In the genomic region with DNA sequence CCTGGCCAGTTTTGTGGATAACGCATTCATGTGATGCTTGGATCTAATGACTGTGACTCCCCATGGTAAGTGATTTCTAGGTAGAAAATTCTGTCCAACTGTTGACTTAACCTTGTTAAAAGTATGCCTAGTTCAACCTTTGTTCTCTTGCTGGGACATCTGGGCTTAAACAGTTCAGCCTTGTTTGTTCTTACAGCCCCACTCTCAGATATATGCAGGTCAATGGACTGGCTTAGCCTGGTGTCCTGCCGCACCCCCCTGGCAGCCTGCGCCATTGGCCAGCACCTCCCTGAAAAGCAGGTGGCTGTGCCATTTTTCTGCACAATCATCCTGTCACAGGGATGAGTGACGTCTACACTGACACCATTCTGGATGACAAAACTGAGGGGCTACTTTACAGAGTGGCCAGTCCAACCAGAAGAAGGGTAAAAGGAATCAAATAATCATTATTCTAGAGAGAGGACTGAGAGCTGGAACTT, we compare ENCODE assay signal across 19 cellular contexts.
DNase-seq lines count a peak whose midpoint lies in the region; ATAC-seq and TF ChIP-seq lines count a peak whose summit lies in the region.
"Had no signal": no experiment of that assay in that cellular context is flagged by ENCODE, and none has a peak within 500 bp of the region (broad histone marks: within the 10 kb centered on the region; RNA-seq: fewer than 3 reads in every experiment).

No MANE protein-coding gene starts in this region.

- H3K4me1 Mint-ChIP-seq in progenitor cell of endocrine pancreas (ENCODE audit: low read depth), result peaks cover 51% of the 10 kb centered on the region
- H3K4me1 Mint-ChIP-seq: CD14-positive monocyte; CD4-positive, alpha-beta memory T cell had no signal

- H3K79me2 ChIP-seq in PC-9 (ENCODE audit: low read depth), result no peaks in the 10 kb centered on the region

- BruUV-seq in PC-9 (replicated peaks; lab: Mats Ljungman, UMichigan), result no TSS peak

- H3K27ac Mint-ChIP-seq in progenitor cell of endocrine pancreas, result peak overlapping the region; percentile 78
- H3K27ac Mint-ChIP-seq: CD14-positive monocyte; CD4-positive, alpha-beta memory T cell; HFFc6 had no signal

- no peaks in the 10 kb centered on the region for H4K20me1 ChIP-seq in PC-9 (ENCODE audit: insufficient read depth)
- H4K20me1 ChIP-seq: BLaER1 had no signal

- no peaks in the 10 kb centered on the region for H3K36me3 ChIP-seq in PC-9 (ENCODE audit: low read depth)
- H3K36me3 ChIP-seq: BLaER1 had no signal

- no peaks in the 10 kb centered on the region for H3K9me3 ChIP-seq in PC-9 (ENCODE audit: insufficient read depth, low read depth)
- H3K9me3 ChIP-seq: BLaER1 had no signal

- H3K27me3 ChIP-seq in PC-9 (ENCODE audit: insufficient read depth, low read depth), result no peaks in the 10 kb centered on the region
- H3K27me3 ChIP-seq: BLaER1 had no signal

- intact Hi-C loops in PC-9 (cut with micrococcal nuclease; ENCODE audit: unreplicated experiment), result no loop called here

- H3K4me1 ChIP-seq in PC-9 (replicated peaks; ENCODE audit: insufficient read depth), result no peaks in the 10 kb centered on the region
- H3K4me1 ChIP-seq: BLaER1 had no signal

- H3K9me2 ChIP-seq in PC-9 (ENCODE audit: insufficient read depth), result no peaks in the 10 kb centered on the region

- no peaks in the 10 kb centered on the region for H3K36me3 Mint-ChIP-seq in progenitor cell of endocrine pancreas (ENCODE audit: insufficient read depth)
- H3K36me3 Mint-ChIP-seq: CD14-positive monocyte; CD4-positive, alpha-beta memory T cell had no signal

- TF ChIP-seq CTCF in progenitor cell of endocrine pancreas (IDR thresholded peaks at IDR 0.05; ENCODE audit: unreplicated experiment), result no peak
- TF ChIP-seq CTCF in PC-9 (conservative IDR thresholded peaks at IDR 0.05), result no peak

- H2AFZ ChIP-seq in PC-9, result no peak overlapping the region

- H3K4me2 ChIP-seq in PC-9, result no peak overlapping the region
- H3K4me2 ChIP-seq: BLaER1 had no signal

- H3K27ac ChIP-seq in PC-9, result no peak overlapping the region
- H3K27ac ChIP-seq: BLaER1, HL-60 had no signal

- DNase-seq in HuH-7 (ENCODE audit: low spot score), result peak; percentile 46
- peak; percentile 97 for DNase-seq in left lobe of liver (ENCODE audit: low spot score)
- peak; percentile 51 for DNase-seq in mucosa of gallbladder (ENCODE audit: low spot score)
- DNase-seq in progenitor cell of endocrine pancreas (ENCODE audit: low spot score, unreplicated experiment), result no peak
- no peak for DNase-seq in PC-9
- no peak for DNase-seq in NCI-H345 (lab: John Stamatoyannopoulos, UW)
- DNase-seq: 8988T; CD4-positive, alpha-beta memory T cell; DMS153; DMS79; GDM1; GOT3; H7; HFFc6 had no signal

- H3F3A ChIP-seq in PC-9 (ENCODE audit: insufficient read depth, low read depth), result no peaks in the 10 kb centered on the region

- H3K4me3 ChIP-seq in PC-9, result no peak overlapping the region
- H3K4me3 ChIP-seq: BLaER1 had no signal

- CTCF ChIA-PET in PC-9 (lab: Charles Lee), result no interaction called here

- ATAC-seq in left lobe of liver, result peak; percentile 89
- no peak for ATAC-seq in HG03378 (IDR thresholded peaks at IDR 0.05; ENCODE audit: unreplicated experiment)
- ATAC-seq: HCT116 had no signal

- POLR2A ChIA-PET in PC-9 (lab: Charles Lee; ENCODE audit: unreplicated experiment), result no interaction called here

- H3K4me3 Mint-ChIP-seq in progenitor cell of endocrine pancreas (ENCODE audit: low read depth), result no peak overlapping the region
- H3K4me3 Mint-ChIP-seq: CD14-positive monocyte; CD4-positive, alpha-beta memory T cell; HFFc6 had no signal

- H3K27me3 Mint-ChIP-seq in progenitor cell of endocrine pancreas, result no peaks in the 10 kb centered on the region

- no peaks in the 10 kb centered on the region for H3K9me3 Mint-ChIP-seq in progenitor cell of endocrine pancreas (ENCODE audit: low read depth)
- H3K9me3 Mint-ChIP-seq: CD4-positive, alpha-beta memory T cell had no signal

Comparison
In these comparisons a context has a peak if more than half of its experiments do, and no peak if none do; other contexts are left out.
1. DNase-seq: peak in HuH-7 (single experiment), left lobe of liver (single experiment) and mucosa of gallbladder (single experiment); none in progenitor cell of endocrine pancreas (single experiment), PC-9 (0 of 2) and NCI-H345 (single experiment).